Comparison of ENCODE assay signal across 1 cellular context in genomic region chr16:50533317-50533716, GRCh38.
TF ChIP-seq lines count a peak whose summit lies in the region.

No MANE protein-coding gene starts in this region.

TF ChIP-seq in SK-N-SH, 30 proteins besides CTCF, POLR2A, EP300 and RAD21 (continued from another document):
- TF ChIP-seq IRF3 (IDR thresholded peaks at IDR 0.05; ENCODE audit: low read depth, low read length) (no peak), NRF1 (IDR thresholded peaks at IDR 0.05; ENCODE audit: low read depth, low read length) (no peak)
